Comparison of ENCODE assay signal across 12 cellular contexts in genomic region chr17:12730421-12730820, GRCh38. TPM values are rescaled to one million over a fixed set of nuclear protein-coding genes. Genes with fewer than 3 reads are reported as not detected.
DNase-seq lines count a peak whose midpoint lies in the region; FAIRE-seq and TF ChIP-seq lines count a peak whose summit lies in the region.
"Had no signal": no experiment of that assay in that cellular context is flagged by ENCODE, and none has a peak within 500 bp of the region (broad histone marks: within the 10 kb centered on the region; RNA-seq: fewer than 3 reads in every experiment).

No MANE protein-coding gene starts in this region.

- no peak overlapping the region for H2AFZ ChIP-seq in H1 (ENCODE audit: low read length)

- no peak overlapping the region for H4K8ac ChIP-seq in H1 (ENCODE audit: extremely low read depth, insufficient read depth, low read length)

- no peaks in the 10 kb centered on the region for H4K20me1 ChIP-seq in H1 (replicated peaks in 1 of 2; ENCODE audit: control insufficient read depth in 1 of 2, insufficient read depth in 2 of 2, low read length in 2 of 2)

- TF ChIP-seq POLR2A in H1 (IDR thresholded peaks at IDR 0.05; ENCODE audit: control extremely low read depth in 1 of 2, low read depth in 2 of 2, low read length in 2 of 2) = no peak
- TF ChIP-seq POLR2A in transverse colon (IDR thresholded peaks at IDR 0.05) = no peak

- no peak for TF ChIP-seq RAD21 in H1 (IDR thresholded peaks at IDR 0.05 in 1 of 2, conservative IDR thresholded peaks at IDR 0.05 in 1 of 2; ENCODE audit: low read depth in 2 of 2, low read length in 2 of 2)

- H4K5ac ChIP-seq in H1 (ENCODE audit: insufficient read length, low read depth, low read length) = no peak overlapping the region

- H3K4ac ChIP-seq in H1 (replicated peaks; ENCODE audit: insufficient read length, low read depth, low read length) = no peak overlapping the region

- no peak overlapping the region for H2AK5ac ChIP-seq in H1 (ENCODE audit: low read depth, low read length)

- POLR2A ChIA-PET in H1 (lab: Charles Lee; ENCODE audit: partially characterized antibody) = interaction anchor here (1.5 kb wide), 1 partner anchor 12 kb away, joined by 4 read pairs; no protein-coding TSS in a partner anchor

- H3K14ac ChIP-seq in H1 (ENCODE audit: insufficient read length) = no peak overlapping the region

- H3K4me1 ChIP-seq in HUES64 (ENCODE audit: insufficient read depth, low read length) (peaks cover 11% of the 10 kb centered on the region), H1 (replicated peaks in 1 of 4; ENCODE audit: control insufficient read depth in 3 of 4, insufficient read depth in 4 of 4, low read length in 3 of 4) (peaks cover 0 to 6% (median 2%) of the 10 kb centered on the region in 4 experiments; a peak in 5 of 7 replicates), mucosa of rectum (ENCODE audit: control insufficient read depth in 2 of 2, insufficient read depth in 2 of 2, low read length in 2 of 2) (peaks cover 18 to 21% of the 10 kb centered on the region in 2 donors), transverse colon (peaks cover 9 to 42% (median 30%) of the 10 kb centered on the region in 4 donors)

- 0 out of 4 replicates have a peak overlapping the region, but pooled peaks of 1 of the 2 experiments have one; percentile 50 for H3K4me2 ChIP-seq in H1 (ENCODE audit: insufficient read depth in 1 of 2, low read depth in 2 of 2, low read length in 2 of 2)

- no peak for FAIRE-seq in H1 (lab: Jason Lieb, UNC)
- FAIRE-seq: colon had no signal

- no peaks in the 10 kb centered on the region for H3K79me1 ChIP-seq in H1 (ENCODE audit: low read depth, low read length)

- no peak for DNase-seq in H1 (ENCODE audit: low read depth in 1 of 2, low spot score in 2 of 2)
- no peak for DNase-seq in transverse colon
- DNase-seq in AG08396 (ENCODE audit: low spot score) = no peak
- DNase-seq in DMS53 (lab: John Stamatoyannopoulos, UW) = no peak
- no peak for DNase-seq in amygdala (lab: John Stamatoyannopoulos, UW)
- DNase-seq: activated CD4-positive, alpha-beta memory T cell treated with anti-CD3 and anti-CD28 coated beads for 36 hours; MM.1S; NCI-H1930; NCI-H69 had no signal

- H3K23ac ChIP-seq in H1 (ENCODE audit: insufficient read length) = no peak overlapping the region

- CTCF ChIA-PET in H1 (lab: Charles Lee; ENCODE audit: partially characterized antibody) = interaction anchor here (1.0 to 2.4 kb wide), 4 partner anchors 12 to 61 kb away, joined by 3 to 14 read pairs (median 4); no protein-coding TSS in a partner anchor

- no peak overlapping the region for H2BK5ac ChIP-seq in H1 (ENCODE audit: low read depth, low read length)

- no peaks in the 10 kb centered on the region for H3K9me3 ChIP-seq in HUES64 (ENCODE audit: insufficient read depth, low read depth, low read length)
- no peaks in the 10 kb centered on the region for H3K9me3 ChIP-seq in H1 (ENCODE audit: insufficient read depth in 2 of 2, low read depth in 1 of 2, low read length in 1 of 2)
- no peaks in the 10 kb centered on the region for H3K9me3 ChIP-seq in mucosa of rectum (ENCODE audit: control insufficient read depth in 2 of 2, low read length in 2 of 2)
- no peaks in the 10 kb centered on the region for H3K9me3 ChIP-seq in transverse colon

- no peak overlapping the region for H3K18ac ChIP-seq in H1 (ENCODE audit: extremely low read depth, low read length)

- no peak overlapping the region for H2BK12ac ChIP-seq in H1 (ENCODE audit: low read depth, low read length)

- peak overlapping the region; percentile 56 for H3K27ac ChIP-seq in HUES64 (ENCODE audit: low read depth, low read length)
- peak overlapping the region; percentile 55; the same call in 1 of the 2 replicates for H3K27ac ChIP-seq in H1 (ENCODE audit: low read depth, low read length)
- H3K27ac ChIP-seq in mucosa of rectum (ENCODE audit: low read depth in 2 of 2, low read length in 2 of 2) = peak overlapping the region; percentile 67 to 84
- H3K27ac ChIP-seq in transverse colon = peak overlapping the region; percentile 70 to 80 (median 76)

- no peak for TF ChIP-seq CTCF in H1 (IDR thresholded peaks at IDR 0.05; ENCODE audit: control extremely low read depth in 1 of 3, insufficient read depth in 1 of 3, low read depth in 1 of 3, low read length in 3 of 3)
- no peak for TF ChIP-seq CTCF in transverse colon (IDR thresholded peaks at IDR 0.05)

- H2BK15ac ChIP-seq in H1 (ENCODE audit: low read length) = no peak overlapping the region

- no peaks in the 10 kb centered on the region for H3K23me2 ChIP-seq in H1 (ENCODE audit: low read depth, low read length)

- no peak overlapping the region for H2BK20ac ChIP-seq in H1 (ENCODE audit: low read length)

- H3K79me2 ChIP-seq in H1 (ENCODE audit: control insufficient read depth in 1 of 2, insufficient read depth in 2 of 2, low read length in 2 of 2) = no peaks in the 10 kb centered on the region

- no peak for TF ChIP-seq EP300 in H1 (IDR thresholded peaks at IDR 0.05; ENCODE audit: borderline replicate concordance in 1 of 2, low read depth in 2 of 2, low read length in 2 of 2)
- no peak for TF ChIP-seq EP300 in transverse colon (IDR thresholded peaks at IDR 0.05; ENCODE audit: low read depth)

- H4K91ac ChIP-seq in H1 (replicated peaks; ENCODE audit: insufficient read length, low read length) = no peak overlapping the region

- H3K27me3 ChIP-seq in HUES64 (ENCODE audit: insufficient read depth, low read length) (no peaks in the 10 kb centered on the region), H1 (replicated peaks in 1 of 4; ENCODE audit: control insufficient read depth in 3 of 4, extremely low read depth in 1 of 4, insufficient read depth in 3 of 4, low read length in 3 of 4) (no peaks in the 10 kb centered on the region), mucosa of rectum (ENCODE audit: control insufficient read depth in 2 of 2, insufficient read depth in 2 of 2, low read length in 2 of 2) (no peaks in the 10 kb centered on the region), transverse colon (no peaks in the 10 kb centered on the region)

- 88% methylated on average over 3 of the region's 5 CpGs for WGBS in HUES64
- 98% methylated on average over 5 of the region's 5 CpGs; no CpG with 5 or more reads in 1 of the 2 experiments for WGBS in H1 (ENCODE audit: extremely low coverage in 1 of 2, insufficient coverage in 1 of 2, insufficient read length in 1 of 2, insufficient replicate concordance in 2 of 2, low coverage in 1 of 2, low lambda C conversion rate in 2 of 2, missing lambda C conversion rate in 1 of 2), 2 experiments
- WGBS in transverse colon (ENCODE audit: low coverage in 1 of 2), 2 donors = 56 to 89% methylated on average over 2 to 5 of the region's 5 CpGs

- H3K56ac ChIP-seq in H1 (replicated peaks; ENCODE audit: insufficient read length, low read depth, low read length) = no peak overlapping the region

- in situ Hi-C loops in transverse colon (cut with MboI; ENCODE audit: low pct_ligation_motif_present in 1 of 4, low pct_unique_long_range_greater_than_20kb in 1 of 4, low sequenced_read_pairs in 3 of 4) = loop anchor here in 1 of 4 donors (25.0 kb wide), 1 partner anchor 543 kb away; no protein-coding TSS in a partner anchor

- intact Hi-C loops in transverse colon (cut with DNase I; ENCODE audit: low total_unique reads) = loop anchor here (10.0 kb wide), 1 partner anchor 546 kb away; no protein-coding TSS in a partner anchor

- H3K4me3 ChIP-seq in HUES64 (ENCODE audit: low read length) = no peak overlapping the region
- H3K4me3 ChIP-seq in H1 (ENCODE audit: extremely low read depth in 1 of 4, insufficient read depth in 2 of 4, low read depth in 3 of 4, low read length in 4 of 4) = 0 out of 8 replicates have a peak overlapping the region, but pooled peaks of 1 of the 4 experiments have one; percentile 0
- peak overlapping the region; percentile 17 to 62 for H3K4me3 ChIP-seq in mucosa of rectum (ENCODE audit: low read length in 2 of 2)
- no peak overlapping the region for H3K4me3 ChIP-seq in transverse colon

- no peak overlapping the region for H2BK120ac ChIP-seq in H1 (replicated peaks; ENCODE audit: low read depth, low read length)

- peak overlapping the region; percentile 0; the same call in 1 of the 2 replicates for H3K9ac ChIP-seq in HUES64 (ENCODE audit: low read depth, low read length)
- H3K9ac ChIP-seq in H1 (replicated peaks in 1 of 4; ENCODE audit: extremely low read depth in 1 of 4, low read depth in 3 of 4, low read length in 3 of 4) = no peak overlapping the region
- H3K9ac ChIP-seq in mucosa of rectum (ENCODE audit: low read depth in 1 of 2, low read length in 2 of 2) = no peak overlapping the region

- no peaks in the 10 kb centered on the region for H3K36me3 ChIP-seq in HUES64 (ENCODE audit: insufficient read depth, low read length)
- no peaks in the 10 kb centered on the region for H3K36me3 ChIP-seq in H1 (ENCODE audit: control insufficient read depth in 2 of 4, insufficient read depth in 4 of 4, low read length in 3 of 4)
- no peaks in the 10 kb centered on the region for H3K36me3 ChIP-seq in mucosa of rectum (ENCODE audit: control insufficient read depth in 2 of 2, insufficient read depth in 2 of 2, low read length in 2 of 2)
- H3K36me3 ChIP-seq in transverse colon = no peaks in the 10 kb centered on the region

TF ChIP-seq in H1, 55 proteins besides CTCF, POLR2A, EP300 and RAD21 (continues in another document):
- no peak for TF ChIP-seq SIN3A (conservative IDR thresholded peaks at IDR 0.05 in 1 of 2, IDR thresholded peaks at IDR 0.05 in 1 of 2; ENCODE audit: low read depth in 1 of 2, low read length in 2 of 2)
- TF ChIP-seq EZH2 (IDR thresholded peaks at IDR 0.05; ENCODE audit: low read depth, low read length, severe bottlenecking) = no peak
- no peak for TF ChIP-seq SP2 (IDR thresholded peaks at IDR 0.05; ENCODE audit: low read length)
- TF ChIP-seq NRF1 (IDR thresholded peaks at IDR 0.05; ENCODE audit: low read depth, low read length) = no peak
- no peak for TF ChIP-seq RXRA (IDR thresholded peaks at IDR 0.05; ENCODE audit: insufficient read depth, low read depth, low read length)
- no peak for TF ChIP-seq EGR1 (IDR thresholded peaks at IDR 0.05; ENCODE audit: borderline replicate concordance, low read depth, low read length)
- no peak for TF ChIP-seq KDM5A (IDR thresholded peaks at IDR 0.05; ENCODE audit: low read length)
- TF ChIP-seq KDM1A (IDR thresholded peaks at IDR 0.05; ENCODE audit: borderline replicate concordance, low read length) = no peak
- no peak for TF ChIP-seq JUND (IDR thresholded peaks at IDR 0.05; ENCODE audit: low read length)

RNA-seq across cellular contexts. Expression of gene ARHGAP44, which starts 58.9 kb away (rescaled TPM):
- polyA plus RNA-seq in HUES64 (2013, experiment 1 of 2) = 6.3 TPM
- polyA plus RNA-seq in HUES64 (2013, experiment 2 of 2) = 7.0 TPM
- total RNA-seq in H1 (2021; fragmentation: NEBNext Ultra II Directional; extraction: Animal tissue kit (Norgen Biotek cat#: 25700)) = 22.2 TPM in 2 replicates
- 6.2 and 9.0 TPM in 2 replicates for polyA plus RNA-seq in H1 (2011; rRNA removed)
- polyA plus RNA-seq in H1 (2011; cell fraction: cytosol; rRNA removed) = 7.8 TPM
- polyA plus RNA-seq in H1 (2011; cell fraction: nucleus; rRNA removed) = 13.0 TPM
- 12.8 to 13.4 TPM (median 12.9 TPM) in 4 replicates for polyA plus RNA-seq in H1 (2012, experiment 1 of 2)
- polyA plus RNA-seq in H1 (2012, experiment 2 of 2) = 9.4 TPM
- 8.5 TPM for polyA plus RNA-seq in H1 (2013, experiment 1 of 2)
- polyA plus RNA-seq in H1 (2013, experiment 2 of 2) = 9.3 TPM
- 11.7 and 12.1 TPM in 2 replicates for polyA minus RNA-seq in H1 (2011; rRNA and poly(A)+ RNA removed)
- 8.6 TPM for polyA minus RNA-seq in H1 (2011; cell fraction: cytosol; rRNA and poly(A)+ RNA removed)
- 19.1 TPM for polyA minus RNA-seq in H1 (2011; cell fraction: nucleus; rRNA and poly(A)+ RNA removed)
- total RNA-seq in transverse colon = 100 to 1,000 TPM in 1 of 4 donors, 10 to 100 TPM in 3; 29.2 to 107 (median 53.9) TPM
- total RNA-seq: activated CD4-positive, alpha-beta memory T cell treated with anti-CD3 and anti-CD28 coated beads for 36 hours had no signal

Comparison
In these comparisons a context has a peak if more than half of its experiments do, and no peak if none do; other contexts are left out.
1. H3K4me3 ChIP-seq: peak in mucosa of rectum (2 of 2); none in HUES64 (single experiment) and transverse colon (0 of 4).
2. Peak in every context shown above with its lines, with median percentiles within 50 percentile points of each other: H3K27ac ChIP-seq.